Comparison of ENCODE assay signal across 22 cellular contexts in the genomic region with DNA sequence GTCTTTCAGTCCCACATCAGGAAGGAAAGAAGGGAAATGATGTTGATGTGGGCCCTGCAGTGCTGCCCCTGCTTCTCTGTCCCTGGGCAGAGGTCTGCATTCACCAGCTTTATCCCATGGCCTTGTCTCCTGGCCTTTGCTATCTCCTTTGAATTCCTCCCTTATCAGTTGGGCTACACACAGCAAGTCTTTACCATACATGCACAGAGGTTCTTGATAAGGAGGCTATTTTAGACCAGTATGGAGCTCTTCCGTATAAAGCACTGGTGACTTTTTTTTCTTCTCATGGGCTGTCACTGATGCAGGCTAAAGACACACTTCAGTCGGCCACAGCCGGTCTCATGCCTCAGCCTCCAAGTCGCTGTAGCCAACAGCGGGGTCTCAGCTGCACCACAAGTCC. TPM values are rescaled to one million over a fixed set of nuclear protein-coding genes. Genes with fewer than 3 reads are reported as not detected.
A peak's percentile ranks its signal among the peaks of the same experiment; 100 is the strongest.
DNase-seq lines count a peak whose midpoint lies in the region; ATAC-seq, FAIRE-seq and TF ChIP-seq lines count a peak whose summit lies in the region.
"Had no signal": no experiment of that assay in that cellular context is flagged by ENCODE, and none has a peak within 500 bp of the region (broad histone marks: within the 10 kb centered on the region; RNA-seq: fewer than 3 reads in every experiment).

No MANE protein-coding gene starts in this region.

- ATAC-seq in foreskin keratinocyte = no peak
- no peak for ATAC-seq in GM18520 (IDR thresholded peaks at IDR 0.05; ENCODE audit: unreplicated experiment)
- ATAC-seq: esophagus mucosa; naive thymus-derived CD8-positive, alpha-beta T cell had no signal

- H2BK120ac ChIP-seq in mesendoderm (ENCODE audit: low read depth, low read length) = no peak overlapping the region

- 0 out of 2 replicates have a peak, but pooled peaks cover 2% of the 10 kb centered on the region for H3F3A ChIP-seq in Loucy (ENCODE audit: low read depth)

- H3K4ac ChIP-seq in mesendoderm (ENCODE audit: low read depth, low read length) = no peak overlapping the region

- H3K18ac ChIP-seq in mesendoderm (ENCODE audit: low read length) = no peak overlapping the region

- H3K79me1 ChIP-seq in mesendoderm (ENCODE audit: low read length) = no peaks in the 10 kb centered on the region

- no peaks in the 10 kb centered on the region for H3K36me3 ChIP-seq in BLaER1
- no peaks in the 10 kb centered on the region for H3K36me3 ChIP-seq in Loucy (ENCODE audit: insufficient read depth, low read length)
- H3K36me3 ChIP-seq in endothelial cell of umbilical vein (ENCODE audit: control insufficient read depth in 2 of 2, extremely low read depth in 1 of 2, insufficient read depth in 2 of 2, low read length in 2 of 2) = no peaks in the 10 kb centered on the region
- H3K36me3 ChIP-seq in mesendoderm (ENCODE audit: control insufficient read depth, insufficient read depth, low read length) = no peaks in the 10 kb centered on the region
- H3K36me3 ChIP-seq: pancreas, sigmoid colon had no signal

- H3K4me3 ChIP-seq in BLaER1 = no peak overlapping the region
- H3K4me3 ChIP-seq in Loucy (ENCODE audit: low read length, poor library complexity, severe bottlenecking) = no peak overlapping the region
- H3K4me3 ChIP-seq in endothelial cell of umbilical vein (replicated peaks in 1 of 3; ENCODE audit: insufficient read depth in 1 of 3, low read depth in 1 of 3, low read length in 3 of 3) = no peak overlapping the region
- H3K4me3 ChIP-seq in mesendoderm (ENCODE audit: low read length) = no peak overlapping the region
- H3K4me3 ChIP-seq: pancreas, sigmoid colon had no signal

- H3K9me1 ChIP-seq in endothelial cell of umbilical vein (replicated peaks; ENCODE audit: control insufficient read depth, extremely low read depth, insufficient read depth, low read length) = no peaks in the 10 kb centered on the region

- no peak for TF ChIP-seq POLR2A in endothelial cell of umbilical vein (IDR thresholded peaks at IDR 0.05; ENCODE audit: low read depth, low read length)

- peak; percentile 58 for DNase-seq in endothelial cell of umbilical vein (ENCODE audit: low read depth, low spot score)
- DNase-seq in mesendoderm = peak; percentile 61
- DNase-seq in foreskin keratinocyte = no peak
- no peak for DNase-seq in NCI-H187 treated with DMSO at 0.1 percent for 48 hours (lab: John Stamatoyannopoulos, UW)
- no peak for DNase-seq in stimulated activated naive CD4-positive, alpha-beta T cell treated with Interleukin-2 at 50 U/mL for 16 hours (lab: John Stamatoyannopoulos, UW)
- DNase-seq: activated naive CD4-positive, alpha-beta T cell treated with Interleukin-2 at 50 U/mL for 16 hours; activated T-cell treated with anti-CD3 and anti-CD28 coated beads, Interleukin-2, amount 50 U/mL, for 48 hours; Calu3; naive thymus-derived CD8-positive, alpha-beta T cell; NCI-H1436; NCI-H524 treated with DMSO at 0.1 percent for 48 hours; pancreas; sigmoid colon; stimulated activated CD8-positive, alpha-beta memory T cell treated with anti-CD3 and anti-CD28 coated beads, Interleukin-4, amount 100 ng/mL, for 48 hours had no signal

- FAIRE-seq in endothelial cell of umbilical vein (lab: Jason Lieb, UNC) = peak; percentile 62
- FAIRE-seq: H54, pancreas had no signal

- CTCF ChIA-PET in endothelial cell of umbilical vein (lab: Charles Lee) = interaction anchor here (1.3 to 3.5 kb wide), 2 partner anchors 9 to 11 kb away, joined by 3 to 39 read pairs; no protein-coding TSS in a partner anchor

- no peaks in the 10 kb centered on the region for H4K20me1 ChIP-seq in BLaER1
- H4K20me1 ChIP-seq in Loucy (ENCODE audit: insufficient read depth, low read length, poor library complexity, severe bottlenecking) = no peaks in the 10 kb centered on the region
- no peaks in the 10 kb centered on the region for H4K20me1 ChIP-seq in endothelial cell of umbilical vein (replicated peaks; ENCODE audit: control insufficient read depth, extremely low read depth, insufficient read depth, low read length)

- no peak overlapping the region for H2AK5ac ChIP-seq in mesendoderm (ENCODE audit: low read length)

- H3K23ac ChIP-seq in mesendoderm (ENCODE audit: low read length) = no peak overlapping the region

- no peak overlapping the region for H4K8ac ChIP-seq in mesendoderm (ENCODE audit: low read depth, low read length)

- WGBS in mesendoderm (ENCODE audit: extremely low coverage, insufficient coverage, low lambda C conversion rate) = no CpG with 5 or more reads among the region's 5 CpGs

- peaks cover 29% of the 10 kb centered on the region for H3K9me3 ChIP-seq in BLaER1
- peaks cover 14% of the 10 kb centered on the region; the same call in 1 of the 2 replicates for H3K9me3 ChIP-seq in Loucy (ENCODE audit: insufficient read depth, low read depth, low read length)
- H3K9me3 ChIP-seq in endothelial cell of umbilical vein (replicated peaks; ENCODE audit: control insufficient read depth, insufficient read depth, low read length) = peaks cover 4% of the 10 kb centered on the region
- H3K9me3 ChIP-seq: pancreas had no signal

- H2BK5ac ChIP-seq in mesendoderm (ENCODE audit: low read length) = no peak overlapping the region

- BruUV-seq in endothelial cell of umbilical vein (replicated peaks; lab: Mats Ljungman, UMichigan) = no TSS peak

- no peak for TF ChIP-seq CTCF in Loucy (conservative IDR thresholded peaks at IDR 0.05; ENCODE audit: low read length)
- TF ChIP-seq CTCF in endothelial cell of umbilical vein (IDR thresholded peaks at IDR 0.05; ENCODE audit: extremely low read depth in 1 of 2, insufficient read depth in 1 of 2, low read depth in 1 of 2, low read length in 2 of 2) = no peak
- TF ChIP-seq CTCF in foreskin keratinocyte (conservative IDR thresholded peaks at IDR 0.05) = no peak

- no peaks in the 10 kb centered on the region for H3K9me2 ChIP-seq in Loucy (replicated peaks; ENCODE audit: low read depth, low read length)

- H2AFZ ChIP-seq in Loucy (ENCODE audit: low read length) (no peak overlapping the region), endothelial cell of umbilical vein (ENCODE audit: low read depth, low read length) (peak overlapping the region; percentile 29)

- no peaks in the 10 kb centered on the region for H3K27me3 ChIP-seq in BLaER1
- H3K27me3 ChIP-seq in Loucy (ENCODE audit: insufficient read depth, low read length, poor library complexity, severe bottlenecking) = no peaks in the 10 kb centered on the region
- H3K27me3 ChIP-seq in endothelial cell of umbilical vein (ENCODE audit: control insufficient read depth in 2 of 2, insufficient read depth in 2 of 2, low read length in 2 of 2) = no peaks in the 10 kb centered on the region
- no peaks in the 10 kb centered on the region for H3K27me3 ChIP-seq in mesendoderm (ENCODE audit: insufficient read depth, low read length, poor library complexity)
- H3K27me3 ChIP-seq in foreskin keratinocyte = no peaks in the 10 kb centered on the region
- H3K27me3 ChIP-seq: pancreas, sigmoid colon had no signal

- H3K4me1 ChIP-seq in BLaER1 (peaks cover 20% of the 10 kb centered on the region), Loucy (ENCODE audit: insufficient read depth, low read length, poor library complexity, severe bottlenecking) (peaks cover 51% of the 10 kb centered on the region), endothelial cell of umbilical vein (ENCODE audit: control insufficient read depth, extremely low read depth, insufficient read depth, low read length) (peaks cover 19% of the 10 kb centered on the region), mesendoderm (ENCODE audit: control insufficient read depth, low read depth, low read length) (no peaks in the 10 kb centered on the region), foreskin keratinocyte (peaks cover 16% of the 10 kb centered on the region)
- H3K4me1 ChIP-seq: pancreas, sigmoid colon had no signal

- H3K9ac ChIP-seq in BLaER1 = no peak overlapping the region
- H3K9ac ChIP-seq in Loucy (ENCODE audit: low read depth, low read length, poor library complexity, severe bottlenecking) = peak overlapping the region; percentile 37
- no peak overlapping the region for H3K9ac ChIP-seq in endothelial cell of umbilical vein (replicated peaks; ENCODE audit: extremely low read depth, insufficient read depth, low read length)
- H3K9ac ChIP-seq in mesendoderm (ENCODE audit: low read length) = no peak overlapping the region

- intact Hi-C loops in endothelial cell of umbilical vein (cut with micrococcal nuclease) = loop anchor here (5.0 kb wide), 1 partner anchor 60 kb away; no protein-coding TSS in a partner anchor

- H3K56ac ChIP-seq in mesendoderm (ENCODE audit: low read length) = no peak overlapping the region

- H3K27ac ChIP-seq in BLaER1 (no peak overlapping the region), endothelial cell of umbilical vein (ENCODE audit: insufficient read depth, low read depth, low read length) (no peak overlapping the region), mesendoderm (ENCODE audit: low read depth, low read length) (no peak overlapping the region), foreskin keratinocyte (no peak overlapping the region)
- H3K27ac ChIP-seq: pancreas, sigmoid colon had no signal

- no peak overlapping the region for H2BK15ac ChIP-seq in mesendoderm (replicated peaks; ENCODE audit: low read depth)

- H3K79me2 ChIP-seq in Loucy (ENCODE audit: insufficient read depth, low read length) = no peaks in the 10 kb centered on the region
- no peaks in the 10 kb centered on the region for H3K79me2 ChIP-seq in endothelial cell of umbilical vein (ENCODE audit: control insufficient read depth, insufficient read depth, low read length)
- no peaks in the 10 kb centered on the region for H3K79me2 ChIP-seq in mesendoderm (ENCODE audit: control insufficient read depth, insufficient read depth, low read length)

- H3K4me2 ChIP-seq in BLaER1 (peak overlapping the region; percentile 22), Loucy (ENCODE audit: low read depth, low read length, poor library complexity, severe bottlenecking) (no peak overlapping the region), endothelial cell of umbilical vein (ENCODE audit: insufficient read depth, low read length) (no peak overlapping the region), mesendoderm (ENCODE audit: low read length) (no peak overlapping the region)

- dilution Hi-C loops in endothelial cell of umbilical vein (cut with MboI; ENCODE audit: extremely low pct_ligation_motif_present, low sequenced_read_pairs) = no loop called here

- H4K5ac ChIP-seq in mesendoderm (ENCODE audit: low read length) = no peak overlapping the region

- POLR2A ChIA-PET in endothelial cell of umbilical vein (lab: Charles Lee) = no interaction called here

RNA-seq across cellular contexts. Expression of a gene that starts 20.2 kb away (rescaled TPM):
- not detected in 2 replicates for total RNA-seq in endothelial cell of umbilical vein
- 0.01 and 0.02 TPM in 2 replicates for polyA plus RNA-seq in endothelial cell of umbilical vein
- polyA plus RNA-seq in endothelial cell of umbilical vein (2011; cell fraction: cytosol; rRNA removed) = 0.01 TPM in 1 of 2 replicates, not detected in the other
- polyA plus RNA-seq in endothelial cell of umbilical vein (2011; cell fraction: nucleus; rRNA removed) = 0.04 and 0.05 TPM in 2 replicates
- polyA plus RNA-seq in endothelial cell of umbilical vein (2012) = not detected in 2 replicates
- 0.21 and 0.27 TPM in 2 replicates for polyA minus RNA-seq in endothelial cell of umbilical vein
- not detected for polyA minus RNA-seq in endothelial cell of umbilical vein (2011; cell fraction: cytosol; rRNA and poly(A)+ RNA removed)
- 0.05 TPM in 1 of 2 replicates, not detected in the other for polyA minus RNA-seq in endothelial cell of umbilical vein (2011; cell fraction: nucleus; rRNA and poly(A)+ RNA removed)
- polyA plus RNA-seq in mesendoderm (2013, experiment 1 of 2) = 0.18 TPM
- polyA plus RNA-seq in mesendoderm (2013, experiment 2 of 2) = 0.13 TPM
- not detected in 2 replicates for total RNA-seq in foreskin keratinocyte
- polyA plus RNA-seq in foreskin keratinocyte = not detected in 2 replicates
- total RNA-seq: Daoy, kidney epithelial cell had no signal
- polyA plus RNA-seq: BJ had no signal

Comparison
In these comparisons a context has a peak if more than half of its experiments do, and no peak if none do; other contexts are left out.
1. DNase-seq: peak in endothelial cell of umbilical vein (single experiment) and mesendoderm (single experiment); none in foreskin keratinocyte (0 of 2), NCI-H187 treated with DMSO at 0.1 percent for 48 hours (single experiment) and stimulated activated naive CD4-positive, alpha-beta T cell treated with Interleukin-2 at 50 U/mL for 16 hours (single experiment).